Comparison of ENCODE assay signal across 1 cellular context in genomic region chr19:30036154-30037129, GRCh38.
A peak's percentile ranks its signal among the peaks of the same experiment; 100 is the strongest.
TF ChIP-seq lines count a peak whose summit lies in the region.

No MANE protein-coding gene starts in this region.

TF ChIP-seq in HepG2, 621 proteins besides CTCF, POLR2A, EP300 and RAD21:
- TF ChIP-seq PAXIP1 (CRISPR knock-in tag; conservative IDR thresholded peaks at IDR 0.05) (0 out of 2 replicates have a peak, but pooled peaks have one; percentile 18), FOXP1 (IDR thresholded peaks at IDR 0.05) (no peak), FOXP1 (CRISPR knock-in tag; IDR thresholded peaks at IDR 0.05) (0 out of 2 replicates have a peak, but pooled peaks have one; percentile 22), ZBTB3 (CRISPR knock-in tag; IDR thresholded peaks at IDR 0.05; ENCODE audit: borderline replicate concordance, low read depth) (no peak), BCL6 (CRISPR knock-in tag; IDR thresholded peaks at IDR 0.05) (0 out of 2 replicates have a peak, but pooled peaks have one; percentile 19), GATAD1 (CRISPR knock-in tag; IDR thresholded peaks at IDR 0.05) (no peak)
